Comparison of ENCODE assay signal across 1 cellular context in the genomic region with DNA sequence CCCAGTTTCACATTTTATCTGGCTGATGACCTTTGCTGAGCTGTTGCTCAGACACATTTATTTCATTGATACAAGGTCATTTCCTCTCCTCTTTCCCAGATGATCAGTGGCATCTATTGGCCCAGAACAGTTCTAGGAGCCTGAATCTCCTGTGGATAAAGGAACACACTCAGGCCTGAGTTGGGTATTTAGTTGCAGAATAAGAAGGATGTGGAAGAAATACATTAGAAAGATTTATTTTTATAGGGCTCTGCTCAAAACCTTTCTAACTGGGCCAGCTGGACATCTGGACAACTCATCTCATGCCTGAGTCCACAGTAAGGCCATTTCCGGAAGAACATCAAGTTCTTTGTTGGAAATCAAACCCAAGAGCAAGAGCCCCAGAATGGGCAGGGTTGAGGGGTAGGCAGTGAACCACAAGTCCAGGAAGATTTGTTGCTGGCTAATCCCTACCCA.
TF ChIP-seq lines count a peak whose summit lies in the region.

No MANE protein-coding gene starts in this region.

TF ChIP-seq in H1, 55 proteins besides CTCF, POLR2A, EP300 and RAD21:
- no peak for TF ChIP-seq BRCA1 (IDR thresholded peaks at IDR 0.05; ENCODE audit: low read depth, low read length)
- TF ChIP-seq, protein P1, sequence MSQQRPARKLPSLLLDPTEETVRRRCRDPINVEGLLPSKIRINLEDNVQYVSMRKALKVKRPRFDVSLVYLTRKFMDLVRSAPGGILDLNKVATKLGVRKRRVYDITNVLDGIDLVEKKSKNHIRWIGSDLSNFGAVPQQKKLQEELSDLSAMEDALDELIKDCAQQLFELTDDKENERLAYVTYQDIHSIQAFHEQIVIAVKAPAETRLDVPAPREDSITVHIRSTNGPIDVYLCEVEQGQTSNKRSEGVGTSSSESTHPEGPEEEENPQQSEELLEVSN (IDR thresholded peaks at IDR 0.05), result no peak
- no peak for TF ChIP-seq CHD2 (IDR thresholded peaks at IDR 0.05; ENCODE audit: low read length)
- TF ChIP-seq, protein P2, sequence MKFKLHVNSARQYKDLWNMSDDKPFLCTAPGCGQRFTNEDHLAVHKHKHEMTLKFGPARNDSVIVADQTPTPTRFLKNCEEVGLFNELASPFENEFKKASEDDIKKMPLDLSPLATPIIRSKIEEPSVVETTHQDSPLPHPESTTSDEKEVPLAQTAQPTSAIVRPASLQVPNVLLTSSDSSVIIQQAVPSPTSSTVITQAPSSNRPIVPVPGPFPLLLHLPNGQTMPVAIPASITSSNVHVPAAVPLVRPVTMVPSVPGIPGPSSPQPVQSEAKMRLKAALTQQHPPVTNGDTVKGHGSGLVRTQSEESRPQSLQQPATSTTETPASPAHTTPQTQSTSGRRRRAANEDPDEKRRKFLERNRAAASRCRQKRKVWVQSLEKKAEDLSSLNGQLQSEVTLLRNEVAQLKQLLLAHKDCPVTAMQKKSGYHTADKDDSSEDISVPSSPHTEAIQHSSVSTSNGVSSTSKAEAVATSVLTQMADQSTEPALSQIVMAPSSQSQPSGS (IDR thresholded peaks at IDR 0.05; ENCODE audit: low read length), result no peak
- TF ChIP-seq, protein P3, sequence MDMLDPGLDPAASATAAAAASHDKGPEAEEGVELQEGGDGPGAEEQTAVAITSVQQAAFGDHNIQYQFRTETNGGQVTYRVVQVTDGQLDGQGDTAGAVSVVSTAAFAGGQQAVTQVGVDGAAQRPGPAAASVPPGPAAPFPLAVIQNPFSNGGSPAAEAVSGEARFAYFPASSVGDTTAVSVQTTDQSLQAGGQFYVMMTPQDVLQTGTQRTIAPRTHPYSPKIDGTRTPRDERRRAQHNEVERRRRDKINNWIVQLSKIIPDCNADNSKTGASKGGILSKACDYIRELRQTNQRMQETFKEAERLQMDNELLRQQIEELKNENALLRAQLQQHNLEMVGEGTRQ (IDR thresholded peaks at IDR 0.05; ENCODE audit: low read length), result no peak
- TF ChIP-seq HDAC6 (IDR thresholded peaks at IDR 0.05; ENCODE audit: low read depth, low read length), result no peak
- TF ChIP-seq, protein P4, sequence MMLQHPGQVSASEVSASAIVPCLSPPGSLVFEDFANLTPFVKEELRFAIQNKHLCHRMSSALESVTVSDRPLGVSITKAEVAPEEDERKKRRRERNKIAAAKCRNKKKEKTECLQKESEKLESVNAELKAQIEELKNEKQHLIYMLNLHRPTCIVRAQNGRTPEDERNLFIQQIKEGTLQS (IDR thresholded peaks at IDR 0.05; ENCODE audit: insufficient read depth, low read depth, low read length), result no peak
